22 cellular contexts compared by ENCODE assay signal in genomic region chr12:79275631-79276030, GRCh38.
DNase-seq lines count a peak whose midpoint lies in the region; FAIRE-seq and TF ChIP-seq lines count a peak whose summit lies in the region.
"Had no signal": no experiment of that assay in that cellular context is flagged by ENCODE, and none has a peak within 500 bp of the region (broad histone marks: within the 10 kb centered on the region; RNA-seq: fewer than 3 reads in every experiment).

No MANE protein-coding gene starts in this region.

- no peak overlapping the region for H4K8ac ChIP-seq in H9 (replicated peaks; ENCODE audit: insufficient read length, low read depth, low read length)

- H3K18ac ChIP-seq in H9 (ENCODE audit: insufficient read length, low read depth, low read length), result no peak overlapping the region

- H3T11ph ChIP-seq in H9 (ENCODE audit: low read length), result no peak overlapping the region

- H3K79me2 ChIP-seq in astrocyte (ENCODE audit: insufficient read depth, low read length) (no peaks in the 10 kb centered on the region), H9 (ENCODE audit: insufficient read depth, low read length) (no peaks in the 10 kb centered on the region)

- H3K27ac Mint-ChIP-seq in astrocyte (ENCODE audit: unreplicated experiment), result no peak overlapping the region
- no peak overlapping the region for H3K27ac Mint-ChIP-seq in H9
- H3K27ac Mint-ChIP-seq: CD8-positive, alpha-beta memory T cell had no signal

- H3K4me1 ChIP-seq in astrocyte (ENCODE audit: insufficient read depth, low read length) (no peaks in the 10 kb centered on the region), adrenal gland (replicated peaks in 1 of 2) (no peaks in the 10 kb centered on the region), H9 (ENCODE audit: insufficient read depth, low read length) (no peaks in the 10 kb centered on the region)
- H3K4me1 ChIP-seq: A549 had no signal

- TF ChIP-seq POLR2A in adrenal gland (IDR thresholded peaks at IDR 0.05), result no peak

- no peak overlapping the region for H4K91ac ChIP-seq in H9 (ENCODE audit: insufficient read length, low read depth, low read length)

- H3K56ac ChIP-seq in H9 (ENCODE audit: insufficient read length, low read depth, low read length), result no peak overlapping the region

- H3K4me3 Mint-ChIP-seq in astrocyte (ENCODE audit: unreplicated experiment), result no peak overlapping the region
- H3K4me3 Mint-ChIP-seq in H9, result no peak overlapping the region
- H3K4me3 Mint-ChIP-seq: CD8-positive, alpha-beta memory T cell had no signal

- H2BK5ac ChIP-seq in H9 (ENCODE audit: insufficient read length, low read length), result no peak overlapping the region

- H4K5ac ChIP-seq in H9 (ENCODE audit: insufficient read length, low read depth, low read length), result no peak overlapping the region

- intact Hi-C loops in adrenal gland (cut with DNase I), result no loop called here

- H3K4me3 ChIP-seq in astrocyte (ENCODE audit: insufficient read depth, low read depth, low read length), result no peak overlapping the region
- H3K4me3 ChIP-seq in adrenal gland, result no peak overlapping the region
- H3K4me3 ChIP-seq: A549; BLaER1 treated with 17β-estradiol and CSF1 and Interleukin-3, amounts not matched to agents 10 nM and 100 nM; GM23248; MG63; SK-N-MC had no signal

- H3K9me3 ChIP-seq in astrocyte (ENCODE audit: insufficient read depth, low read depth, low read length), result no peaks in the 10 kb centered on the region
- no peaks in the 10 kb centered on the region for H3K9me3 ChIP-seq in adrenal gland (replicated peaks in 1 of 3)
- no peaks in the 10 kb centered on the region for H3K9me3 ChIP-seq in H9 (ENCODE audit: control insufficient read depth, low read depth, low read length)
- H3K9me3 ChIP-seq: MG63 had no signal

- H2BK15ac ChIP-seq in H9 (ENCODE audit: low read depth, low read length), result no peak overlapping the region

- H3K4me2 ChIP-seq in astrocyte (ENCODE audit: low read length) (no peak overlapping the region), H9 (ENCODE audit: insufficient read depth, insufficient read length, low read length) (no peak overlapping the region)
- H3K4me2 ChIP-seq: A549 had no signal

- H3K79me1 ChIP-seq in H9 (ENCODE audit: insufficient read depth, low read depth, low read length, poor library complexity, severe bottlenecking), result no peaks in the 10 kb centered on the region

- H2AK5ac ChIP-seq in H9 (ENCODE audit: insufficient read length, low read length), result no peak overlapping the region

- WGBS in adrenal gland, 4 donors, result 78 to 95% (median 86%) methylated on average over 2 of the region's 2 CpGs
- no CpG with 5 or more reads among the region's 2 CpGs for WGBS in H9 (ENCODE audit: extremely low coverage, insufficient read length, low lambda C conversion rate)

- H3K27me3 Mint-ChIP-seq in astrocyte (ENCODE audit: low read depth, unreplicated experiment) (no peaks in the 10 kb centered on the region), H9 (ENCODE audit: low read depth) (no peaks in the 10 kb centered on the region)
- H3K27me3 Mint-ChIP-seq: CD8-positive, alpha-beta memory T cell had no signal

- DNase-seq in HK-2 (ENCODE audit: unreplicated experiment) (peak; percentile 29), astrocyte (ENCODE audit: low read depth) (peak; percentile 29), glomerular visceral epithelial cell (ENCODE audit: extremely low spot score) (peak; percentile 66), renal cortical epithelial cell (ENCODE audit: low read depth) (peak; percentile 63), adrenal gland (no peak), SHP77 (lab: John Stamatoyannopoulos, UW) (no peak), H9 (no peak), HuH-7.5 (ENCODE audit: low spot score) (no peak)
- DNase-seq: CD8-positive, alpha-beta memory T cell; GM23248; KG1; MG63; NCI-H1092; NCI-H1436 treated with DMSO at 0.1 percent for 48 hours; NCI-H2029 treated with DMSO at 0.1 percent for 48 hours; Right ventricle myocardium superior had no signal

- no peak overlapping the region for H3K23ac ChIP-seq in H9 (ENCODE audit: insufficient read length, low read depth, low read length)

- H2BK12ac ChIP-seq in H9 (ENCODE audit: insufficient read length, low read depth, low read length), result no peak overlapping the region

- H3K9ac ChIP-seq in astrocyte (ENCODE audit: low read length), result no peak overlapping the region
- no peak overlapping the region for H3K9ac ChIP-seq in H9 (ENCODE audit: extremely low read depth, insufficient read length, low read length)
- H3K9ac ChIP-seq: GM23248 had no signal

- H4K20me1 ChIP-seq in astrocyte (ENCODE audit: insufficient read depth, low read length), result no peaks in the 10 kb centered on the region
- H4K20me1 ChIP-seq in H9 (ENCODE audit: control insufficient read depth, insufficient read depth, insufficient read length), result no peaks in the 10 kb centered on the region
- H4K20me1 ChIP-seq: BLaER1 treated with 17β-estradiol and CSF1 and Interleukin-3, amounts not matched to agents 10 nM and 100 nM had no signal

- no peak overlapping the region for H3K14ac ChIP-seq in H9 (ENCODE audit: insufficient read depth, low read length)

- no peak for FAIRE-seq in astrocyte (lab: Jason Lieb, UNC)
- FAIRE-seq: A549, D721Med, GM12891, RCC 7860 had no signal

- no peak for TF ChIP-seq CTCF in astrocyte (IDR thresholded peaks at IDR 0.05; ENCODE audit: insufficient read depth, low read depth, low read length)
- no peak for TF ChIP-seq CTCF in adrenal gland (IDR thresholded peaks at IDR 0.05)
- no peak for TF ChIP-seq CTCF in H9 (conservative IDR thresholded peaks at IDR 0.05)

- H3K27ac ChIP-seq in astrocyte (ENCODE audit: low read depth, low read length) (no peak overlapping the region), adrenal gland (no peak overlapping the region), H9 (ENCODE audit: insufficient read length, low read depth, low read length) (no peak overlapping the region)
- H3K27ac ChIP-seq: A549, GM23248, SK-N-MC had no signal

- H2AFZ ChIP-seq in astrocyte (ENCODE audit: low read depth, low read length), result no peak overlapping the region
- H2AFZ ChIP-seq in H9 (ENCODE audit: low read length), result no peak overlapping the region
- H2AFZ ChIP-seq: GM23248 had no signal

- H3K36me3 ChIP-seq in astrocyte (ENCODE audit: insufficient read depth, low read length) (no peaks in the 10 kb centered on the region), adrenal gland (replicated peaks in 1 of 2) (no peaks in the 10 kb centered on the region)
- H3K36me3 ChIP-seq: MG63 had no signal

- no peak overlapping the region for H2BK20ac ChIP-seq in H9 (ENCODE audit: low read depth, low read length, poor library complexity, severe bottlenecking)

- peaks cover 8% of the 10 kb centered on the region for H3K4me1 Mint-ChIP-seq in astrocyte (ENCODE audit: low read depth, unreplicated experiment)
- peaks cover 16 to 18% of the 10 kb centered on the region in 2 experiments for H3K4me1 Mint-ChIP-seq in H9
- H3K4me1 Mint-ChIP-seq: CD8-positive, alpha-beta memory T cell had no signal

- no peak overlapping the region for H3K4ac ChIP-seq in H9 (ENCODE audit: low read depth, low read length)

- no peaks in the 10 kb centered on the region for H3K23me2 ChIP-seq in H9 (ENCODE audit: insufficient read length, low read depth, low read length, poor library complexity, severe bottlenecking)

- H3K27me3 ChIP-seq in astrocyte (ENCODE audit: insufficient read depth, low read length) (no peaks in the 10 kb centered on the region), adrenal gland (no peaks in the 10 kb centered on the region), H9 (ENCODE audit: insufficient read depth, low read length) (no peaks in the 10 kb centered on the region)
- H3K27me3 ChIP-seq: BLaER1 treated with 17β-estradiol and CSF1 and Interleukin-3, amounts not matched to agents 10 nM and 100 nM; MG63 had no signal

- H2BK120ac ChIP-seq in H9 (ENCODE audit: low read depth, low read length, poor library complexity, severe bottlenecking), result no peak overlapping the region

- H3K9me3 Mint-ChIP-seq in astrocyte (ENCODE audit: unreplicated experiment) (no peaks in the 10 kb centered on the region), H9 (no peaks in the 10 kb centered on the region)

- H3K36me3 Mint-ChIP-seq in astrocyte (ENCODE audit: low read depth, unreplicated experiment) (peaks cover 3% of the 10 kb centered on the region), H9 (ENCODE audit: insufficient read depth in 1 of 3, low read depth in 3 of 3) (peaks cover 0 to 4% (median 0%) of the 10 kb centered on the region in 3 experiments; a peak in 2 of 7 replicates)
- H3K36me3 Mint-ChIP-seq: CD8-positive, alpha-beta memory T cell had no signal

Comparison
In these comparisons a context has a peak if more than half of its experiments do, and no peak if none do; other contexts are left out.
1. DNase-seq: peak in HK-2 (single experiment), astrocyte (single experiment), glomerular visceral epithelial cell (single experiment) and renal cortical epithelial cell (single experiment); none in adrenal gland (0 of 7), SHP77 (0 of 2), H9 (single experiment) and HuH-7.5 (single experiment).